26 cellular contexts compared by ENCODE assay signal in genomic region chr5:2378976-2379375, GRCh38.
"Had no signal": no experiment of that assay in that cellular context is flagged by ENCODE, and none has a peak within 500 bp of the region (broad histone marks: within the 10 kb centered on the region; RNA-seq: fewer than 3 reads in every experiment).

No MANE protein-coding gene starts in this region.

- ATAC-seq: left colon; mucosa of descending colon; naive thymus-derived CD4-positive, alpha-beta T cell; natural killer cell treated with Interleukin-12 subunit alpha and Interleukin-12 subunit beta and Interleukin-15 and Interleukin-18, amount 100 ng/mL, for 72 hours; right lobe of liver; stimulated activated naive B cell treated with anti-CD40 and anti-IgM and Interleukin-4, amounts not matched to agents 10 μg/mL and 1 μg/mL and 100 μg/mL, for 72 hours; stimulated activated naive CD8-positive, alpha-beta T cell treated with anti-CD3 and anti-CD28 coated beads, Interleukin-15, Interleukin-2, amounts not matched to agents 100 U/mL and 50 U/mL, for 24 hours had no signal

- DNase-seq: hypothalamus; immature natural killer cell; kidney; left colon; left ventricle myocardium inferior; mesendoderm; mucosa of descending colon; naive thymus-derived CD4-positive, alpha-beta T cell; nucleus accumbens; right lobe of liver; stimulated activated CD4-positive, alpha-beta T cell treated with anti-CD3 and anti-CD28 coated beads, Interleukin-12 subunit alpha, Interleukin-12 subunit beta, amount 100 ng/mL, for 4 hours; stimulated activated CD4-positive, alpha-beta T cell treated with anti-CD3 and anti-CD28 coated beads, Interleukin-15, amount 100 ng/mL, for 24 hours; stimulated activated CD4-positive, alpha-beta T cell treated with anti-CD3 and anti-CD28 coated beads, Interleukin-2, amount 100 ng/mL, for 24 hours; stimulated activated CD4-positive, alpha-beta T cell treated with anti-CD3 and anti-CD28 coated beads, Interleukin-4, amount 100 ng/mL, for 1 hour; stimulated activated naive B cell treated with anti-CD40 and anti-IgM and Interleukin-4, amounts not matched to agents 10 μg/mL and 1 μg/mL and 100 μg/mL, for 72 hours; stimulated activated naive CD8-positive, alpha-beta T cell treated with anti-CD3 and anti-CD28 coated beads, Interleukin-15, Interleukin-2, amounts not matched to agents 100 U/mL and 50 U/mL, for 24 hours; stomach; testis; thyroid gland; transverse colon; upper lobe of left lung had no signal

- H3K36me3 ChIP-seq: left ventricle myocardium inferior, right atrium auricular region, right lobe of liver, stomach, thyroid gland, transverse colon, upper lobe of left lung had no signal

- H3K4me3 ChIP-seq: left ventricle myocardium inferior, lung, mucosa of descending colon, right atrium auricular region, right lobe of liver, smooth muscle cell, stomach, testis, thyroid gland, transverse colon, upper lobe of left lung had no signal

- H3K27me3 ChIP-seq: right atrium auricular region, right lobe of liver, testis, thyroid gland, transverse colon, upper lobe of left lung had no signal

- H3K9me3 ChIP-seq: left ventricle myocardium inferior, right atrium auricular region, right lobe of liver, stomach, testis, thyroid gland, transverse colon, upper lobe of left lung had no signal

- H3K4me1 ChIP-seq: left ventricle myocardium inferior, parathyroid adenoma, right atrium auricular region, right lobe of liver, stomach, thyroid gland, transverse colon, upper lobe of left lung had no signal

- H3K27ac ChIP-seq: left ventricle myocardium inferior, parathyroid adenoma, right atrium auricular region, right lobe of liver, stomach, testis, thyroid gland, transverse colon, upper lobe of left lung had no signal
